Comparison of ENCODE assay signal across 1 cellular context in genomic region chr1:16860048-16860447, GRCh38.
A peak's percentile ranks its signal among the peaks of the same experiment; 100 is the strongest.
TF ChIP-seq lines count a peak whose summit lies in the region.
"Not testable (repeated sequence)": the region's sequence is repeated elsewhere in the genome, so short reads cannot be mapped to it uniquely, and the experiment has no call there.

No MANE protein-coding gene starts in this region.

TF ChIP-seq in K562, 482 proteins besides CTCF, POLR2A, EP300 and RAD21:
- TF ChIP-seq, protein P1, sequence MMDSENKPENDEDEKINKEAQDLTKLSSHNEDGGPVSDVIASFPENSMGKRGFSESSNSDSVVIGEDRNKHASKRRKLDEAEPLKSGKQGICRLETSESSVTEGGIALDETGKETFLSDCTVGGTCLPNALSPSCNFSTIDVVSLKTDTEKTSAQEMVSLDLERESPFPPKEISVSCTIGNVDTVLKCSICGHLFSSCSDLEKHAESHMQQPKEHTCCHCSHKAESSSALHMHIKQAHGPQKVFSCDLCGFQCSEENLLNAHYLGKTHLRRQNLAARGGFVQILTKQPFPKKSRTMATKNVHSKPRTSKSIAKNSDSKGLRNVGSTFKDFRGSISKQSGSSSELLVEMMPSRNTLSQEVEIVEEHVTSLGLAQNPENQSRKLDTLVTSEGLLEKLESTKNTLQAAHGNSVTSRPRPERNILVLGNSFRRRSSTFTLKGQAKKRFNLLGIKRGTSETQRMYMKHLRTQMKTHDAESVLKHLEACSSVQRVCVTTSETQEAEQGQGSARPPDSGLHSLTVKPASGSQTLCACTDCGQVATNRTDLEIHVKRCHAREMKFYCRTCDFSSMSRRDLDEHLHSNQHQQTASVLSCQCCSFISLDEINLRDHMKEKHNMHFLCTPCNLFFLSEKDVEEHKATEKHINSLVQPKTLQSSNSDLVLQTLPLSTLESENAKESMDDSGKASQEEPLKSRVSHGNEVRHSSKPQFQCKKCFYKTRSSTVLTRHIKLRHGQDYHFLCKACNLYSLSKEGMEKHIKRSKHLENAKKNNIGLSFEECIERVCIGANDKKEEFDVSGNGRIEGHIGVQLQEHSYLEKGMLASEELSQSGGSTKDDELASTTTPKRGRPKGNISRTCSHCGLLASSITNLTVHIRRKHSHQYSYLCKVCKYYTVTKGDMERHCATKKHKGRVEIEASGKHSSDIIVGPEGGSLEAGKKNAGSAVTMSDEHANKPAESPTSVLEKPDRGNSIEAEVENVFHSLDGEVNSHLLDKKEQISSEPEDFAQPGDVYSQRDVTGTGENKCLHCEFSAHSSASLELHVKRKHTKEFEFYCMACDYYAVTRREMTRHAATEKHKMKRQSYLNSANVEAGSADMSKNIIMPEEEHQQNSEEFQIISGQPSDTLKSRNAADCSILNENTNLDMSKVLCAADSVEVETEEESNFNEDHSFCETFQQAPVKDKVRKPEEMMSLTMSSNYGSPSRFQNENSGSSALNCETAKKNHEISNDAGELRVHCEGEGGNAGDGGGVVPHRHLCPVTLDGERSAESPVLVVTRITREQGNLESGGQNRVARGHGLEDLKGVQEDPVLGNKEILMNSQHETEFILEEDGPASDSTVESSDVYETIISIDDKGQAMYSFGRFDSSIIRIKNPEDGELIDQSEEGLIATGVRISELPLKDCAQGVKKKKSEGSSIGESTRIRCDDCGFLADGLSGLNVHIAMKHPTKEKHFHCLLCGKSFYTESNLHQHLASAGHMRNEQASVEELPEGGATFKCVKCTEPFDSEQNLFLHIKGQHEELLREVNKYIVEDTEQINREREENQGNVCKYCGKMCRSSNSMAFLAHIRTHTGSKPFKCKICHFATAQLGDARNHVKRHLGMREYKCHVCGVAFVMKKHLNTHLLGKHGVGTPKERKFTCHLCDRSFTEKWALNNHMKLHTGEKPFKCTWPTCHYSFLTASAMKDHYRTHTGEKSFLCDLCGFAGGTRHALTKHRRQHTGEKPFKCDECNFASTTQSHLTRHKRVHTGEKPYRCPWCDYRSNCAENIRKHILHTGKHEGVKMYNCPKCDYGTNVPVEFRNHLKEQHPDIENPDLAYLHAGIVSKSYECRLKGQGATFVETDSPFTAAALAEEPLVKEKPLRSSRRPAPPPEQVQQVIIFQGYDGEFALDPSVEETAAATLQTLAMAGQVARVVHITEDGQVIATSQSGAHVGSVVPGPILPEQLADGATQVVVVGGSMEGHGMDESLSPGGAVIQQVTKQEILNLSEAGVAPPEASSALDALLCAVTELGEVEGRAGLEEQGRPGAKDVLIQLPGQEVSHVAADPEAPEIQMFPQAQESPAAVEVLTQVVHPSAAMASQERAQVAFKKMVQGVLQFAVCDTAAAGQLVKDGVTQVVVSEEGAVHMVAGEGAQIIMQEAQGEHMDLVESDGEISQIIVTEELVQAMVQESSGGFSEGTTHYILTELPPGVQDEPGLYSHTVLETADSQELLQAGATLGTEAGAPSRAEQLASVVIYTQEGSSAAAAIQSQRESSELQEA (IDR thresholded peaks at IDR 0.05; ENCODE audit: low read depth), result peak; percentile 44; the same call in 1 of the 2 replicates
- TF ChIP-seq BDP1 (IDR thresholded peaks at IDR 0.05; ENCODE audit: insufficient read depth, insufficient read length) (peak; percentile 23), NFIC (IDR thresholded peaks at IDR 0.05) (peak; percentile 8; the same call in 1 of the 2 replicates), POLR3A (IDR thresholded peaks at IDR 0.05; ENCODE audit: borderline replicate concordance, extremely low read depth, insufficient read depth, insufficient read length) (peak; percentile 71), POLR2H (tag; IDR thresholded peaks at IDR 0.05; ENCODE audit: low read depth) (peak; percentile 98), ZNF316 (IDR thresholded peaks at IDR 0.05) (0 out of 2 replicates have a peak, but pooled peaks have one; percentile 3), ADNP (tag; IDR thresholded peaks at IDR 0.05) (0 out of 2 replicates have a peak, but pooled peaks have one; percentile 37), POLR3G (IDR thresholded peaks at IDR 0.05; ENCODE audit: extremely low read depth, insufficient read length, insufficient replicate concordance) (peak; percentile 17)
- TF ChIP-seq, protein P2, sequence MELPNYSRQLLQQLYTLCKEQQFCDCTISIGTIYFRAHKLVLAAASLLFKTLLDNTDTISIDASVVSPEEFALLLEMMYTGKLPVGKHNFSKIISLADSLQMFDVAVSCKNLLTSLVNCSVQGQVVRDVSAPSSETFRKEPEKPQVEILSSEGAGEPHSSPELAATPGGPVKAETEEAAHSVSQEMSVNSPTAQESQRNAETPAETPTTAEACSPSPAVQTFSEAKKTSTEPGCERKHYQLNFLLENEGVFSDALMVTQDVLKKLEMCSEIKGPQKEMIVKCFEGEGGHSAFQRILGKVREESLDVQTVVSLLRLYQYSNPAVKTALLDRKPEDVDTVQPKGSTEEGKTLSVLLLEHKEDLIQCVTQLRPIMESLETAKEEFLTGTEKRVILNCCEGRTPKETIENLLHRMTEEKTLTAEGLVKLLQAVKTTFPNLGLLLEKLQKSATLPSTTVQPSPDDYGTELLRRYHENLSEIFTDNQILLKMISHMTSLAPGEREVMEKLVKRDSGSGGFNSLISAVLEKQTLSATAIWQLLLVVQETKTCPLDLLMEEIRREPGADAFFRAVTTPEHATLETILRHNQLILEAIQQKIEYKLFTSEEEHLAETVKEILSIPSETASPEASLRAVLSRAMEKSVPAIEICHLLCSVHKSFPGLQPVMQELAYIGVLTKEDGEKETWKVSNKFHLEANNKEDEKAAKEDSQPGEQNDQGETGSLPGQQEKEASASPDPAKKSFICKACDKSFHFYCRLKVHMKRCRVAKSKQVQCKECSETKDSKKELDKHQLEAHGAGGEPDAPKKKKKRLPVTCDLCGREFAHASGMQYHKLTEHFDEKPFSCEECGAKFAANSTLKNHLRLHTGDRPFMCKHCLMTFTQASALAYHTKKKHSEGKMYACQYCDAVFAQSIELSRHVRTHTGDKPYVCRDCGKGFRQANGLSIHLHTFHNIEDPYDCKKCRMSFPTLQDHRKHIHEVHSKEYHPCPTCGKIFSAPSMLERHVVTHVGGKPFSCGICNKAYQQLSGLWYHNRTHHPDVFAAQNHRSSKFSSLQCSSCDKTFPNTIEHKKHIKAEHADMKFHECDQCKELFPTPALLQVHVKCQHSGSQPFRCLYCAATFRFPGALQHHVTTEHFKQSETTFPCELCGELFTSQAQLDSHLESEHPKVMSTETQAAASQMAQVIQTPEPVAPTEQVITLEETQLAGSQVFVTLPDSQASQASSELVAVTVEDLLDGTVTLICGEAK (IDR thresholded peaks at IDR 0.05), result peak; percentile 66
- TF ChIP-seq, protein P2 (CRISPR knock-in tag; IDR thresholded peaks at IDR 0.05), result not testable (repeated sequence)
